In genomic region chr17:7356779-7357178, GRCh38 we compare ENCODE assay signal across 24 cellular contexts. TPM values are rescaled to one million over a fixed set of nuclear protein-coding genes. Genes with fewer than 3 reads are reported as not detected.
A peak's percentile ranks its signal among the peaks of the same experiment; 100 is the strongest.
DNase-seq lines count a peak whose midpoint lies in the region; ATAC-seq, FAIRE-seq and TF ChIP-seq lines count a peak whose summit lies in the region.
"Had no signal": no experiment of that assay in that cellular context is flagged by ENCODE, and none has a peak within 500 bp of the region (broad histone marks: within the 10 kb centered on the region; RNA-seq: fewer than 3 reads in every experiment).

No MANE protein-coding gene starts in this region.

- H3K4me3 ChIP-seq in GM23338 (peak overlapping the region; percentile 48; the same call in 1 of the 2 replicates), esophagus squamous epithelium (peak overlapping the region in 1 of 4 donors; percentile 5), osteoblast (ENCODE audit: insufficient read depth, low read length) (no peak overlapping the region), tibial nerve (peak overlapping the region in 3 of 4 donors; percentile 10 to 71 (median 26))
- H3K4me3 ChIP-seq: BLaER1, ovary had no signal

- no TSS peak for BruUV-seq in MCF 10A (replicated peaks; lab: Mats Ljungman, UMichigan)

- H3K9me3 ChIP-seq in esophagus squamous epithelium (no peaks in the 10 kb centered on the region), osteoblast (ENCODE audit: low read depth, low read length) (no peaks in the 10 kb centered on the region), tibial nerve (no peaks in the 10 kb centered on the region)
- H3K9me3 ChIP-seq: BLaER1, ovary had no signal

- peaks cover 6% of the 10 kb centered on the region for H3F3A ChIP-seq in GM23338 (replicated peaks; ENCODE audit: low read depth)

- POLR2A ChIA-PET in MCF 10A (lab: Yijun Ruan, JAX), result interaction anchor here (1.0 to 3.8 kb wide), 5 partner anchors 23 to 128 kb away, joined by 3 to 24 read pairs (median 8); partner anchors contain the start of genes PLSCR3, POLR2A, TMEM256 and TNK1
- POLR2A ChIA-PET in activated CD4-positive, alpha-beta T cell treated with anti-CD3 and anti-CD28 coated beads for 36 hours (lab: Charles Lee), result interaction anchor here (0.6 kb wide), 1 partner anchor 204 kb away, joined by 3 read pairs; no protein-coding TSS in a partner anchor

- peaks cover 18% of the 10 kb centered on the region for H3K4me1 ChIP-seq in GM23338 (ENCODE audit: insufficient read depth)
- peaks cover 29 to 54% (median 37%) of the 10 kb centered on the region in 3 donors for H3K4me1 ChIP-seq in esophagus squamous epithelium
- H3K4me1 ChIP-seq in osteoblast (ENCODE audit: insufficient read depth, low read length), result peaks cover 25% of the 10 kb centered on the region
- peaks cover 0 to 56% (median 29%) of the 10 kb centered on the region in 4 donors for H3K4me1 ChIP-seq in tibial nerve

- H3K4me2 ChIP-seq in GM23338, result peak overlapping the region; percentile 75; the same call in 1 of the 2 replicates
- no peak overlapping the region for H3K4me2 ChIP-seq in osteoblast (ENCODE audit: insufficient read depth, low read length)

- H3K4me1 Mint-ChIP-seq in GM23338 (peaks cover 18% of the 10 kb centered on the region), MCF 10A (ENCODE audit: insufficient read depth, unreplicated experiment) (peaks cover 13% of the 10 kb centered on the region)
- peaks cover 25% of the 10 kb centered on the region for H3K4me1 Mint-ChIP-seq in activated CD4-positive, alpha-beta T cell treated with anti-CD3 and anti-CD28 coated beads for 36 hours

- no peak for TF ChIP-seq POLR2A in esophagus squamous epithelium (IDR thresholded peaks at IDR 0.05)
- peak in 1 of 2 donors; percentile 38 for TF ChIP-seq POLR2A in tibial nerve (IDR thresholded peaks at IDR 0.05)

- peaks cover 24% of the 10 kb centered on the region for H3K27me3 Mint-ChIP-seq in GM23338 (ENCODE audit: insufficient read depth, low read depth, poor library complexity)
- H3K27me3 Mint-ChIP-seq in MCF 10A (ENCODE audit: insufficient read depth, unreplicated experiment), result no peaks in the 10 kb centered on the region
- no peaks in the 10 kb centered on the region for H3K27me3 Mint-ChIP-seq in activated CD4-positive, alpha-beta T cell treated with anti-CD3 and anti-CD28 coated beads for 36 hours
- H3K27me3 Mint-ChIP-seq: activated CD4-positive, alpha-beta T cell treated with anti-CD3 and anti-CD28 coated beads, Interleukin-2, amount 10 ng/mL, durations not matched to agents 7 days and 5 days; activated T-cell treated with anti-CD3 and anti-CD28 coated beads, Interleukin-2, amount 50 U/mL, for 24 hours; IgD-negative memory B cell had no signal

- no peaks in the 10 kb centered on the region for H3K79me2 ChIP-seq in GM23338 (replicated peaks; ENCODE audit: insufficient read depth)
- H3K79me2 ChIP-seq in osteoblast (ENCODE audit: insufficient read depth, low read length), result peaks cover 32% of the 10 kb centered on the region

- H3K27ac ChIP-seq in GM23338 (ENCODE audit: low read depth) (no peak overlapping the region), esophagus squamous epithelium (peak overlapping the region; percentile 98 to 100 (median 98)), osteoblast (ENCODE audit: low read depth, low read length) (no peak overlapping the region), tibial nerve (peak overlapping the region; percentile 91 to 100 (median 96))
- H3K27ac ChIP-seq: BLaER1, ovary, WERI-Rb-1 had no signal

- peaks cover 4% of the 10 kb centered on the region; the same call in 1 of the 3 replicates for H3K36me3 Mint-ChIP-seq in GM23338 (ENCODE audit: low read depth)
- peaks cover 7% of the 10 kb centered on the region for H3K36me3 Mint-ChIP-seq in MCF 10A (ENCODE audit: insufficient read depth, unreplicated experiment)
- H3K36me3 Mint-ChIP-seq in activated CD4-positive, alpha-beta T cell treated with anti-CD3 and anti-CD28 coated beads for 36 hours (ENCODE audit: low read depth), result peaks cover 5% of the 10 kb centered on the region
- H3K36me3 Mint-ChIP-seq: IgD-negative memory B cell, immature natural killer cell had no signal

- peak; percentile 28 to 83 for TF ChIP-seq EP300 in tibial nerve (IDR thresholded peaks at IDR 0.05)

- no peaks in the 10 kb centered on the region for H3K36me3 ChIP-seq in GM23338 (ENCODE audit: insufficient read depth)
- H3K36me3 ChIP-seq in esophagus squamous epithelium, result no peaks in the 10 kb centered on the region
- H3K36me3 ChIP-seq in osteoblast (ENCODE audit: insufficient read depth, low read length), result no peaks in the 10 kb centered on the region
- no peaks in the 10 kb centered on the region for H3K36me3 ChIP-seq in tibial nerve
- H3K36me3 ChIP-seq: BLaER1, ovary, WERI-Rb-1 had no signal

- FAIRE-seq in HTR-8/SVneo (lab: Jason Lieb, UNC), result no peak
- FAIRE-seq: endometrium had no signal

- H3K27ac Mint-ChIP-seq in GM23338 (no peak overlapping the region), MCF 10A (ENCODE audit: low read depth, unreplicated experiment) (no peak overlapping the region)
- no peak overlapping the region for H3K27ac Mint-ChIP-seq in activated CD4-positive, alpha-beta T cell treated with anti-CD3 and anti-CD28 coated beads for 36 hours
- H3K27ac Mint-ChIP-seq: activated CD4-positive, alpha-beta T cell treated with anti-CD3 and anti-CD28 coated beads, Interleukin-2, amount 10 ng/mL, durations not matched to agents 7 days and 5 days; activated naive CD8-positive, alpha-beta T cell treated with anti-CD3 and anti-CD28 coated beads, Interleukin-2, amount 10 ng/mL, durations not matched to agents 7 days and 5 days; activated T-cell treated with anti-CD3 and anti-CD28 coated beads, Interleukin-2, amount 50 U/mL, for 24 hours; immature natural killer cell had no signal

- no peak for DNase-seq in GM23338 (ENCODE audit: low spot score)
- DNase-seq in esophagus squamous epithelium (lab: John Stamatoyannopoulos, UW), result no peak
- peak; percentile 34 for DNase-seq in osteoblast (ENCODE audit: insufficient read length, low spot score, missing footprints)
- DNase-seq in tibial nerve (ENCODE audit: low spot score in 2 of 2), result no peak
- DNase-seq in MCF 10A (ENCODE audit: unreplicated experiment), result no peak
- no peak for DNase-seq in activated CD4-positive, alpha-beta T cell treated with anti-CD3 and anti-CD28 coated beads for 36 hours
- no peak for DNase-seq in HTR-8/SVneo (ENCODE audit: insufficient read length, low spot score)
- DNase-seq: GF-D8, NCI-H187 treated with DMSO at 0.1 percent for 48 hours, NCI-H524 treated with DMSO at 0.1 percent for 48 hours had no signal

- intact Hi-C loops in esophagus squamous epithelium (cut with DNase I) (loop anchor here (5.0 kb wide), 1 partner anchor 81 kb away; the partner anchor contains the start of genes FGF11 and TMEM102), MCF 10A (cut with micrococcal nuclease) (loop anchor here (1.0 to 10.0 kb wide), 4 partner anchors 48 to 328 kb away; partner anchors contain the start of genes SENP3, TMEM102, TMEM256 and TP53)
- intact Hi-C loops in activated CD4-positive, alpha-beta T cell treated with anti-CD3 and anti-CD28 coated beads for 36 hours (cut with DNase I, micrococcal nuclease), result loop anchor here (1.0 to 2.0 kb wide), 4 partner anchors 38 to 233 kb away; partner anchors contain the start of genes PLSCR3 (in 2 of the 2) and SENP3 (in 1 of the 2)

- no peak for ATAC-seq in GM23338
- ATAC-seq in activated CD4-positive, alpha-beta T cell treated with anti-CD3 and anti-CD28 coated beads for 36 hours, result no peak

- no peaks in the 10 kb centered on the region for H3K27me3 ChIP-seq in GM23338 (ENCODE audit: insufficient read depth)
- no peaks in the 10 kb centered on the region for H3K27me3 ChIP-seq in esophagus squamous epithelium
- no peaks in the 10 kb centered on the region for H3K27me3 ChIP-seq in osteoblast (ENCODE audit: insufficient read depth, low read length)
- no peaks in the 10 kb centered on the region for H3K27me3 ChIP-seq in tibial nerve
- H3K27me3 ChIP-seq: BLaER1, ovary had no signal

- CTCF ChIA-PET in MCF 10A (lab: Yijun Ruan, JAX), result interaction anchor here (0.7 to 6.0 kb wide), 17 partner anchors 9 to 330 kb away, joined by 3 to 57 read pairs (median 5); partner anchors contain the start of genes PLSCR3, TMEM102, TNK1 and TP53
- CTCF ChIA-PET in activated CD4-positive, alpha-beta T cell treated with anti-CD3 and anti-CD28 coated beads for 36 hours (lab: Charles Lee), result interaction anchor here (0.6 to 4.0 kb wide), 17 partner anchors 9 to 332 kb away, joined by 3 to 27 read pairs (median 6); partner anchors contain the start of genes ACAP1, NEURL4, PLSCR3 and SOX15

- TF ChIP-seq CTCF in GM23338 (conservative IDR thresholded peaks at IDR 0.05; ENCODE audit: low read depth in 2 of 2) (no peak), esophagus squamous epithelium (IDR thresholded peaks at IDR 0.05) (no peak), osteoblast (IDR thresholded peaks at IDR 0.05; ENCODE audit: extremely low read depth, low read depth, low read length) (no peak), tibial nerve (IDR thresholded peaks at IDR 0.05) (no peak), MCF 10A (IDR thresholded peaks at IDR 0.05; ENCODE audit: unreplicated experiment) (no peak)

- H4K20me1 ChIP-seq in GM23338 (replicated peaks; ENCODE audit: insufficient read depth), result no peaks in the 10 kb centered on the region; the same call in 1 of the 2 replicates
- peaks cover 26% of the 10 kb centered on the region for H4K20me1 ChIP-seq in osteoblast (ENCODE audit: insufficient read depth, low read length)
- H4K20me1 ChIP-seq: BLaER1 had no signal

- H2AFZ ChIP-seq in GM23338 (peak overlapping the region; percentile 97), osteoblast (ENCODE audit: low read length) (no peak overlapping the region)

- WGBS in esophagus squamous epithelium, 2 donors, result 56% methylated on average over 5 of the region's 8 CpGs; no CpG with 5 or more reads in 1 of the 2 donors
- 29 to 34% methylated on average over 8 of the region's 8 CpGs for whole genome bisulfite sequencing in tibial nerve, 2 donors

- H3K9me2 ChIP-seq in GM23338 (ENCODE audit: insufficient read depth), result no peaks in the 10 kb centered on the region

- H3K9me3 Mint-ChIP-seq in GM23338 (no peaks in the 10 kb centered on the region), MCF 10A (ENCODE audit: unreplicated experiment) (no peaks in the 10 kb centered on the region)
- no peaks in the 10 kb centered on the region for H3K9me3 Mint-ChIP-seq in activated CD4-positive, alpha-beta T cell treated with anti-CD3 and anti-CD28 coated beads for 36 hours (ENCODE audit: low read depth)
- H3K9me3 Mint-ChIP-seq: activated CD4-positive, alpha-beta T cell treated with anti-CD3 and anti-CD28 coated beads, Interleukin-2, amount 10 ng/mL, durations not matched to agents 7 days and 5 days; activated naive CD8-positive, alpha-beta T cell treated with anti-CD3 and anti-CD28 coated beads, Interleukin-2, amount 10 ng/mL, durations not matched to agents 7 days and 5 days; activated T-cell treated with anti-CD3 and anti-CD28 coated beads, Interleukin-2, amount 50 U/mL, for 24 hours; central memory CD8-positive, alpha-beta T cell; IgD-negative memory B cell; immature natural killer cell; naive thymus-derived CD8-positive, alpha-beta T cell; stimulated activated naive B cell treated with anti-CD40 and anti-IgM and Interleukin-4, amounts not matched to agents 10 μg/mL and 1 μg/mL and 100 μg/mL, for 72 hours had no signal

- H3K4me3 Mint-ChIP-seq in GM23338 (peak overlapping the region; percentile 24; the same call in 1 of the 3 replicates), MCF 10A (ENCODE audit: unreplicated experiment) (no peak overlapping the region)
- H3K4me3 Mint-ChIP-seq in activated CD4-positive, alpha-beta T cell treated with anti-CD3 and anti-CD28 coated beads for 36 hours, result no peak overlapping the region
- H3K4me3 Mint-ChIP-seq: activated CD4-positive, alpha-beta T cell treated with anti-CD3 and anti-CD28 coated beads, Interleukin-2, amount 10 ng/mL, durations not matched to agents 7 days and 5 days; activated naive CD8-positive, alpha-beta T cell treated with anti-CD3 and anti-CD28 coated beads, Interleukin-2, amount 10 ng/mL, durations not matched to agents 7 days and 5 days; activated T-cell treated with anti-CD3 and anti-CD28 coated beads, Interleukin-2, amount 50 U/mL, for 24 hours; central memory CD8-positive, alpha-beta T cell; immature natural killer cell; naive thymus-derived CD8-positive, alpha-beta T cell had no signal

RNA-seq across cellular contexts. Expression of gene TMEM95, which starts 1.8 kb away (rescaled TPM):
- not detected in 2 replicates for total RNA-seq in GM23338 (2014; rRNA removed; shearing (Covaris generic))
- polyA plus RNA-seq in GM23338 (2016; fragmentation: Nextera tagmentation; extraction: Ambion mirVana), result not detected in 2 replicates
- total RNA-seq in esophagus squamous epithelium (not detected), osteoblast (not detected in 2 replicates), tibial nerve (not detected), MCF 10A (2022) (not detected in 2 replicates)
- under 1 TPM in 1 of 2 experiments, not detected in 1; 0.16 TPM for total RNA-seq in activated CD4-positive, alpha-beta T cell treated with anti-CD3 and anti-CD28 coated beads for 36 hours
- total RNA-seq: activated naive CD8-positive, alpha-beta T cell treated with anti-CD3 and anti-CD28 coated beads, Interleukin-2, amount 10 ng/mL, durations not matched to agents 7 days and 5 days; dermis microvascular lymphatic vessel endothelial cell; fibroblast of lung; naive thymus-derived CD8-positive, alpha-beta T cell; ovary had no signal
- polyA plus RNA-seq: fibroblast of lung; IgD-negative memory B cell; immature natural killer cell; naive thymus-derived CD8-positive, alpha-beta T cell; ovary had no signal

RNA-seq across cellular contexts. Expression of gene KCTD11, which starts 4.8 kb away (rescaled TPM):
- 7.7 and 8.8 TPM in 2 replicates for total RNA-seq in GM23338 (2014; rRNA removed; shearing (Covaris generic))
- polyA plus RNA-seq in GM23338 (2016; fragmentation: Nextera tagmentation; extraction: Ambion mirVana), result 2.2 and 2.3 TPM in 2 replicates
- total RNA-seq in esophagus squamous epithelium (10 to 100 TPM; 12.6 to 26.6 (median 22.1) TPM), osteoblast (11.5 and 11.9 TPM in 2 replicates), tibial nerve (10 to 100 TPM; 25.3 to 35.4 (median 28.7) TPM), MCF 10A (2022) (9.2 and 10.1 TPM in 2 replicates)
- total RNA-seq in activated CD4-positive, alpha-beta T cell treated with anti-CD3 and anti-CD28 coated beads for 36 hours, result 1 to 10 TPM; 5.0 to 6.1 TPM

RNA-seq across cellular contexts. Expression of gene ACAP1, which starts 20.4 kb away (rescaled TPM):
- 30.7 and 35.8 TPM in 2 replicates for total RNA-seq in GM23338 (2014; rRNA removed; shearing (Covaris generic))
- 40.1 and 43.9 TPM in 2 replicates for polyA plus RNA-seq in GM23338 (2016; fragmentation: Nextera tagmentation; extraction: Ambion mirVana)
- total RNA-seq in esophagus squamous epithelium (1 to 10 TPM; 3.2 to 5.5 (median 3.8) TPM), osteoblast (0.59 TPM in 1 of 2 replicates, not detected in the other), tibial nerve (10 to 100 TPM in 3 of 4 donors, 1 to 10 TPM in 1; 8.1 to 33.1 (median 11.2) TPM), MCF 10A (2022) (4.4 and 4.9 TPM in 2 replicates)
- total RNA-seq in activated CD4-positive, alpha-beta T cell treated with anti-CD3 and anti-CD28 coated beads for 36 hours, result 100 to 1,000 TPM; 343 to 375 TPM

RNA-seq across cellular contexts. Expression of gene TNK1, which starts 24.1 kb away (rescaled TPM):
- 8.9 and 15.0 TPM in 2 replicates for total RNA-seq in GM23338 (2014; rRNA removed; shearing (Covaris generic))
- polyA plus RNA-seq in GM23338 (2016; fragmentation: Nextera tagmentation; extraction: Ambion mirVana), result 6.1 TPM in 2 replicates
- total RNA-seq in esophagus squamous epithelium (10 to 100 TPM in 2 of 4 donors, 1 to 10 TPM in 2; 6.2 to 15.2 (median 9.9) TPM), osteoblast (0.36 TPM in 1 of 2 replicates, not detected in the other), tibial nerve (1 to 10 TPM; 2.4 to 9.8 (median 6.0) TPM), MCF 10A (2022) (6.4 and 8.0 TPM in 2 replicates)
- total RNA-seq in activated CD4-positive, alpha-beta T cell treated with anti-CD3 and anti-CD28 coated beads for 36 hours, result 1 to 10 TPM; 4.8 to 6.9 TPM

RNA-seq across cellular contexts. Expression of gene NEURL4, which starts 27.6 kb away (rescaled TPM):
- 36.8 and 42.3 TPM in 2 replicates for total RNA-seq in GM23338 (2014; rRNA removed; shearing (Covaris generic))
- 6.3 and 6.7 TPM in 2 replicates for polyA plus RNA-seq in GM23338 (2016; fragmentation: Nextera tagmentation; extraction: Ambion mirVana)
- total RNA-seq in esophagus squamous epithelium (10 to 100 TPM in 3 of 4 donors, 1 to 10 TPM in 1; 9.7 to 18.7 (median 14.4) TPM), osteoblast (14.7 and 18.8 TPM in 2 replicates), tibial nerve (10 to 100 TPM; 16.2 to 40.2 (median 27.5) TPM), MCF 10A (2022) (36.9 and 39.3 TPM in 2 replicates)
- 10 to 100 TPM; 22.5 to 29.1 TPM for total RNA-seq in activated CD4-positive, alpha-beta T cell treated with anti-CD3 and anti-CD28 coated beads for 36 hours

Comparison
In these comparisons a context has a peak if more than half of its experiments do, and no peak if none do; other contexts are left out.
1. H3K27ac ChIP-seq: peak in esophagus squamous epithelium (4 of 4) and tibial nerve (4 of 4); none in GM23338 (single experiment) and osteoblast (single experiment).